Comparison of ENCODE assay signal across 28 cellular contexts in genomic region chr12:45517360-45517759, GRCh38.
"Had no signal": no experiment of that assay in that cellular context is flagged by ENCODE, and none has a peak within 500 bp of the region (broad histone marks: within the 10 kb centered on the region; RNA-seq: fewer than 3 reads in every experiment).

No MANE protein-coding gene starts in this region.

- H3K27me3 ChIP-seq: ascending aorta, cardiac muscle cell, SJCRH30 had no signal

- H3K27me3 Mint-ChIP-seq: activated CD8-positive, alpha-beta T cell treated with anti-CD3 and anti-CD28 coated beads for 36 hours; activated naive CD4-positive, alpha-beta T cell treated with anti-CD3 and anti-CD28 coated beads, Interleukin-2, amount 10 ng/mL, durations not matched to agents 7 days and 5 days; activated naive CD8-positive, alpha-beta T cell treated with anti-CD3 and anti-CD28 coated beads, Interleukin-2, amount 10 ng/mL, durations not matched to agents 7 days and 5 days; central memory CD8-positive, alpha-beta T cell had no signal

- H3K9me3 ChIP-seq: ascending aorta, SJCRH30 had no signal

- H3K36me3 Mint-ChIP-seq: activated naive CD4-positive, alpha-beta T cell treated with anti-CD3 and anti-CD28 coated beads, Interleukin-2, amount 10 ng/mL, durations not matched to agents 7 days and 5 days had no signal

- H3K27ac Mint-ChIP-seq: activated naive CD4-positive, alpha-beta T cell treated with anti-CD3 and anti-CD28 coated beads, Interleukin-2, amount 10 ng/mL, durations not matched to agents 7 days and 5 days; activated T-helper 1 cell treated with anti-CD3 and anti-CD28 coated beads, Interleukin-12 subunit alpha, Interleukin-12 subunit beta, Interleukin-2, Interleukin-4 antibody, amounts not matched to agents 30 ng/mL and 10 ng/mL and 1 ng/mL, durations not matched to agents 14 hours and 24 hours and 36 hours had no signal

- H3K4me3 ChIP-seq: ascending aorta, cardiac muscle cell, SJCRH30 had no signal

- H3K4me3 Mint-ChIP-seq: activated CD8-positive, alpha-beta T cell treated with anti-CD3 and anti-CD28 coated beads for 36 hours; activated naive CD4-positive, alpha-beta T cell treated with anti-CD3 and anti-CD28 coated beads, Interleukin-2, amount 10 ng/mL, durations not matched to agents 7 days and 5 days; activated naive CD8-positive, alpha-beta T cell treated with anti-CD3 and anti-CD28 coated beads, Interleukin-2, amount 10 ng/mL, durations not matched to agents 7 days and 5 days; activated T-helper 1 cell treated with anti-CD3 and anti-CD28 coated beads, Interleukin-12 subunit alpha, Interleukin-12 subunit beta, Interleukin-2, Interleukin-4 antibody, amounts not matched to agents 30 ng/mL and 10 ng/mL and 1 ng/mL, durations not matched to agents 14 hours and 24 hours and 36 hours; central memory CD8-positive, alpha-beta T cell had no signal

- H3K9me3 Mint-ChIP-seq: activated naive CD8-positive, alpha-beta T cell treated with anti-CD3 and anti-CD28 coated beads, Interleukin-2, amount 10 ng/mL, durations not matched to agents 7 days and 5 days; central memory CD8-positive, alpha-beta T cell had no signal

- DNase-seq: activated CD4-positive, alpha-beta T cell treated with anti-CD3 and anti-CD28 coated beads for 1 hour; activated CD4-positive, alpha-beta T cell treated with anti-CD3 and anti-CD28 coated beads for 48 hours; activated CD4-positive, alpha-beta T cell treated with anti-CD3 and anti-CD28 coated beads, Interleukin-2, amount 50 U/mL, for 4 hours; activated CD4-positive, CD25-positive, alpha-beta regulatory T cell; activated CD8-positive, alpha-beta T cell treated with anti-CD3 and anti-CD28 coated beads for 36 hours; activated naive CD4-positive, alpha-beta T cell treated with anti-CD3 and anti-CD28 coated beads, Interleukin-2, amount 10 ng/mL, durations not matched to agents 7 days and 5 days; activated naive CD8-positive, alpha-beta T cell treated with anti-CD3 and anti-CD28 coated beads, Interleukin-2, amount 10 ng/mL, durations not matched to agents 7 days and 5 days; activated T-cell treated with anti-CD3 and anti-CD28 coated beads, Interleukin-2, amount 50 U/mL, for 1 hour; amygdala; NCI-H1105; NCI-H1417 treated with DMSO at 0.1 percent for 48 hours; NCI-H187 treated with DMSO at 0.1 percent for 48 hours; NCI-H2081; NCI-H2171 treated with DMSO at 0.1 percent for 48 hours; NCI-H2227 treated with DMSO at 0.1 percent for 48 hours; NCI-H446 treated with DMSO at 0.1 percent for 48 hours; NCI-H524; SHP77; SJCRH30; SW 1271; T-helper 1 cell; T1000; WERI-Rb-1 had no signal

- H3K36me3 ChIP-seq: ascending aorta, cardiac muscle cell, SJCRH30, WERI-Rb-1 had no signal

- H3K4me1 ChIP-seq: ascending aorta, SJCRH30 had no signal

- H3K27ac ChIP-seq: ascending aorta, cardiac muscle cell, SJCRH30, WERI-Rb-1 had no signal

- ATAC-seq: activated CD8-positive, alpha-beta T cell treated with anti-CD3 and anti-CD28 coated beads for 36 hours; Panc1 had no signal
